25 cellular contexts compared by ENCODE assay signal in genomic region chrX:444305-444704, GRCh38.
"Had no signal": no experiment of that assay in that cellular context is flagged by ENCODE, and none has a peak within 500 bp of the region (broad histone marks: within the 10 kb centered on the region; RNA-seq: fewer than 3 reads in every experiment).

No MANE protein-coding gene starts in this region.

- H3K4me3 ChIP-seq: ovary, psoas muscle, uterus had no signal

- H3K27ac Mint-ChIP-seq: activated CD4-positive, alpha-beta memory T cell treated with anti-CD3 and anti-CD28 coated beads for 36 hours; activated CD4-positive, alpha-beta T cell treated with anti-CD3 and anti-CD28 coated beads, Interleukin-2, amount 10 ng/mL, durations not matched to agents 24 days and 14 days; activated CD8-positive, alpha-beta memory T cell treated with anti-CD3 and anti-CD28 coated beads, Interleukin-2, amount 10 ng/mL, durations not matched to agents 7 days and 5 days; activated naive CD8-positive, alpha-beta T cell; immature natural killer cell; nephron progenitor cell; T-helper 1 cell treated with Interleukin-12 subunit alpha and Interleukin-12 subunit beta and Interleukin-4 antibody, amounts not matched to agents 30 μg/mL and 1 μg/mL, for 36 hours; type B pancreatic cell had no signal

- H3K27ac ChIP-seq: brain microvascular endothelial cell, ovary, psoas muscle, uterus, VCaP had no signal

- H3K27me3 Mint-ChIP-seq: activated CD4-positive, alpha-beta memory T cell treated with anti-CD3 and anti-CD28 coated beads for 36 hours; activated CD4-positive, alpha-beta T cell treated with anti-CD3 and anti-CD28 coated beads, Interleukin-2, amount 10 ng/mL, durations not matched to agents 24 days and 14 days; activated CD8-positive, alpha-beta memory T cell treated with anti-CD3 and anti-CD28 coated beads, Interleukin-2, amount 10 ng/mL, durations not matched to agents 7 days and 5 days; activated naive CD8-positive, alpha-beta T cell had no signal

- H3K4me1 Mint-ChIP-seq: activated CD8-positive, alpha-beta memory T cell treated with anti-CD3 and anti-CD28 coated beads, Interleukin-2, amount 10 ng/mL, durations not matched to agents 7 days and 5 days; immature natural killer cell had no signal

- ATAC-seq: activated CD8-positive, alpha-beta memory T cell treated with anti-CD3 and anti-CD28 coated beads, Interleukin-2, amount 10 ng/mL, durations not matched to agents 7 days and 5 days; esophagus mucosa; left colon; psoas muscle had no signal

- H3K4me3 Mint-ChIP-seq: activated CD4-positive, alpha-beta memory T cell treated with anti-CD3 and anti-CD28 coated beads for 36 hours; activated CD4-positive, alpha-beta T cell treated with anti-CD3 and anti-CD28 coated beads, Interleukin-2, amount 10 ng/mL, durations not matched to agents 24 days and 14 days; activated CD8-positive, alpha-beta memory T cell treated with anti-CD3 and anti-CD28 coated beads, Interleukin-2, amount 10 ng/mL, durations not matched to agents 7 days and 5 days; activated naive CD8-positive, alpha-beta T cell; immature natural killer cell; naive B cell; nephron progenitor cell; T-helper 1 cell treated with Interleukin-12 subunit alpha and Interleukin-12 subunit beta and Interleukin-4 antibody, amounts not matched to agents 30 μg/mL and 1 μg/mL, for 36 hours; type B pancreatic cell had no signal

- H3K36me3 Mint-ChIP-seq: activated CD4-positive, alpha-beta memory T cell treated with anti-CD3 and anti-CD28 coated beads for 36 hours; activated naive CD8-positive, alpha-beta T cell had no signal

- H3K9me3 ChIP-seq: ovary, psoas muscle, uterus had no signal

- H3K4me1 ChIP-seq: psoas muscle, uterus had no signal

- H3K27me3 ChIP-seq: brain microvascular endothelial cell, ovary, uterus had no signal

- DNase-seq: activated CD4-positive, alpha-beta memory T cell treated with anti-CD3 and anti-CD28 coated beads for 36 hours; activated CD4-positive, alpha-beta T cell treated with anti-CD3 and anti-CD28 coated beads, Interleukin-2, amount 10 ng/mL, durations not matched to agents 24 days and 14 days; activated CD8-positive, alpha-beta memory T cell treated with anti-CD3 and anti-CD28 coated beads, Interleukin-2, amount 10 ng/mL, durations not matched to agents 7 days and 5 days; activated gamma-delta T cell; brain microvascular endothelial cell; caudate nucleus; foreskin fibroblast; hypothalamus; immature natural killer cell; mammary epithelial cell; naive B cell; nephron progenitor cell; ovary; stimulated activated naive CD4-positive, alpha-beta T cell treated with Interleukin-2 at 50 U/mL for 16 hours; substantia nigra; SW 1271; T-helper 9 cell; uterus had no signal

- H3K36me3 ChIP-seq: brain microvascular endothelial cell, ovary, uterus had no signal
